1 cellular context compared by ENCODE assay signal in genomic region chr2:229921892-229922448, GRCh38.
TF ChIP-seq lines count a peak whose summit lies in the region.

Gene TRIP12, minus strand, starts transcription at chr2:229922009. Its CDS starts 41,930 bp downstream, at chr2:229880079.

TF ChIP-seq in HepG2, 621 proteins besides CTCF, POLR2A, EP300 and RAD21 (continued from another document):
- peak; percentile 46; the same call in 1 of the 2 replicates for TF ChIP-seq ATF3 (CRISPR knock-in tag; IDR thresholded peaks at IDR 0.05)
- TF ChIP-seq ISL2 (CRISPR knock-in tag; IDR thresholded peaks at IDR 0.05): no peak
- TF ChIP-seq ONECUT2 (CRISPR knock-in tag; IDR thresholded peaks at IDR 0.05): no peak; the same call in 1 of the 2 replicates
- peak; percentile 98 for TF ChIP-seq NR2C2 (CRISPR knock-in tag; IDR thresholded peaks at IDR 0.05; ENCODE audit: borderline replicate concordance)
- no peak for TF ChIP-seq GLI4 (CRISPR knock-in tag; IDR thresholded peaks at IDR 0.05; ENCODE audit: borderline replicate concordance)
- TF ChIP-seq, protein P1, sequence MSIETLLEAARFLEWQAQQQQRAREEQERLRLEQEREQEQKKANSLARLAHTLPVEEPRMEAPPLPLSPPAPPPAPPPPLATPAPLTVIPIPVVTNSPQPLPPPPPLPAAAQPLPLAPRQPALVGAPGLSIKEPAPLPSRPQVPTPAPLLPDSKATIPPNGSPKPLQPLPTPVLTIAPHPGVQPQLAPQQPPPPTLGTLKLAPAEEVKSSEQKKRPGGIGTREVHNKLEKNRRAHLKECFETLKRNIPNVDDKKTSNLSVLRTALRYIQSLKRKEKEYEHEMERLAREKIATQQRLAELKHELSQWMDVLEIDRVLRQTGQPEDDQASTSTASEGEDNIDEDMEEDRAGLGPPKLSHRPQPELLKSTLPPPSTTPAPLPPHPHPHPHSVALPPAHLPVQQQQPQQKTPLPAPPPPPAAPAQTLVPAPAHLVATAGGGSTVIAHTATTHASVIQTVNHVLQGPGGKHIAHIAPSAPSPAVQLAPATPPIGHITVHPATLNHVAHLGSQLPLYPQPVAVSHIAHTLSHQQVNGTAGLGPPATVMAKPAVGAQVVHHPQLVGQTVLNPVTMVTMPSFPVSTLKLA (IDR thresholded peaks at IDR 0.05): peak; percentile 40
- peak; percentile 47; the same call in 1 of the 2 replicates for TF ChIP-seq HNF4G (IDR thresholded peaks at IDR 0.05; ENCODE audit: borderline replicate concordance, low read depth, low read length)
- TF ChIP-seq HNF4G (CRISPR knock-in tag; IDR thresholded peaks at IDR 0.05; ENCODE audit: borderline replicate concordance, low read depth): no peak
- 0 out of 2 replicates have a peak, but pooled peaks have one; percentile 29 for TF ChIP-seq BORCS8-MEF2B (CRISPR knock-in tag; IDR thresholded peaks at IDR 0.05)
- TF ChIP-seq ZNF619 (CRISPR knock-in tag; IDR thresholded peaks at IDR 0.05): no peak
- TF ChIP-seq FOXA1 (IDR thresholded peaks at IDR 0.05): no peak
- 0 out of 2 replicates have a peak, but pooled peaks have one; percentile 2 for TF ChIP-seq FOXA1 (CRISPR knock-in tag; IDR thresholded peaks at IDR 0.05)
- TF ChIP-seq TSC22D2 (CRISPR knock-in tag; IDR thresholded peaks at IDR 0.05; ENCODE audit: borderline replicate concordance): no peak; the same call in 1 of the 2 replicates
- TF ChIP-seq, protein P2, sequence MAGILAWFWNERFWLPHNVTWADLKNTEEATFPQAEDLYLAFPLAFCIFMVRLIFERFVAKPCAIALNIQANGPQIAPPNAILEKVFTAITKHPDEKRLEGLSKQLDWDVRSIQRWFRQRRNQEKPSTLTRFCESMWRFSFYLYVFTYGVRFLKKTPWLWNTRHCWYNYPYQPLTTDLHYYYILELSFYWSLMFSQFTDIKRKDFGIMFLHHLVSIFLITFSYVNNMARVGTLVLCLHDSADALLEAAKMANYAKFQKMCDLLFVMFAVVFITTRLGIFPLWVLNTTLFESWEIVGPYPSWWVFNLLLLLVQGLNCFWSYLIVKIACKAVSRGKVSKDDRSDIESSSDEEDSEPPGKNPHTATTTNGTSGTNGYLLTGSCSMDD (CRISPR knock-in tag; IDR thresholded peaks at IDR 0.05): no peak
- TF ChIP-seq ZNF784 (CRISPR knock-in tag; IDR thresholded peaks at IDR 0.05; ENCODE audit: borderline replicate concordance): 0 out of 2 replicates have a peak, but pooled peaks have one; percentile 50
- TF ChIP-seq ATF7 (IDR thresholded peaks at IDR 0.05): no peak
- TF ChIP-seq ATF7 (CRISPR knock-in tag; IDR thresholded peaks at IDR 0.05): no peak
- peak; percentile 76; the same call in 1 of the 2 replicates for TF ChIP-seq REPIN1 (CRISPR knock-in tag; IDR thresholded peaks at IDR 0.05; ENCODE audit: borderline replicate concordance, low read depth)
- TF ChIP-seq, protein P3, sequence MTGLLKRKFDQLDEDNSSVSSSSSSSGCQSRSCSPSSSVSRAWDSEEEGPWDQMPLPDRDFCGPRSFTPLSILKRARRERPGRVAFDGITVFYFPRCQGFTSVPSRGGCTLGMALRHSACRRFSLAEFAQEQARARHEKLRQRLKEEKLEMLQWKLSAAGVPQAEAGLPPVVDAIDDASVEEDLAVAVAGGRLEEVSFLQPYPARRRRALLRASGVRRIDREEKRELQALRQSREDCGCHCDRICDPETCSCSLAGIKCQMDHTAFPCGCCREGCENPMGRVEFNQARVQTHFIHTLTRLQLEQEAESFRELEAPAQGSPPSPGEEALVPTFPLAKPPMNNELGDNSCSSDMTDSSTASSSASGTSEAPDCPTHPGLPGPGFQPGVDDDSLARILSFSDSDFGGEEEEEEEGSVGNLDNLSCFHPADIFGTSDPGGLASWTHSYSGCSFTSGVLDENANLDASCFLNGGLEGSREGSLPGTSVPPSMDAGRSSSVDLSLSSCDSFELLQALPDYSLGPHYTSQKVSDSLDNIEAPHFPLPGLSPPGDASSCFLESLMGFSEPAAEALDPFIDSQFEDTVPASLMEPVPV (CRISPR knock-in tag; IDR thresholded peaks at IDR 0.05): no peak; the same call in 1 of the 2 replicates
- TF ChIP-seq TBL1XR1 (IDR thresholded peaks at IDR 0.05; ENCODE audit: borderline replicate concordance, low read length, partially characterized antibody): no peak
- 0 out of 2 replicates have a peak, but pooled peaks have one; percentile 4 for TF ChIP-seq ZBTB42 (CRISPR knock-in tag; IDR thresholded peaks at IDR 0.05)
- peak; percentile 99 for TF ChIP-seq ASH2L (IDR thresholded peaks at IDR 0.05; ENCODE audit: insufficient read length, low read depth, low read length)
- no peak for TF ChIP-seq SIN3A (IDR thresholded peaks at IDR 0.05; ENCODE audit: borderline replicate concordance, low read depth, low read length)
- no peak; the same call in 1 of the 2 replicates for TF ChIP-seq ZNF230 (CRISPR knock-in tag; IDR thresholded peaks at IDR 0.05)
- TF ChIP-seq, protein P4, sequence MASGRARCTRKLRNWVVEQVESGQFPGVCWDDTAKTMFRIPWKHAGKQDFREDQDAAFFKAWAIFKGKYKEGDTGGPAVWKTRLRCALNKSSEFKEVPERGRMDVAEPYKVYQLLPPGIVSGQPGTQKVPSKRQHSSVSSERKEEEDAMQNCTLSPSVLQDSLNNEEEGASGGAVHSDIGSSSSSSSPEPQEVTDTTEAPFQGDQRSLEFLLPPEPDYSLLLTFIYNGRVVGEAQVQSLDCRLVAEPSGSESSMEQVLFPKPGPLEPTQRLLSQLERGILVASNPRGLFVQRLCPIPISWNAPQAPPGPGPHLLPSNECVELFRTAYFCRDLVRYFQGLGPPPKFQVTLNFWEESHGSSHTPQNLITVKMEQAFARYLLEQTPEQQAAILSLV (CRISPR knock-in tag; IDR thresholded peaks at IDR 0.05; ENCODE audit: borderline replicate concordance): peak; percentile 83; the same call in 1 of the 2 replicates
- peak; percentile 89 for TF ChIP-seq SRSF1 (optimal IDR thresholded peaks at IDR 0.05; ENCODE audit: low read depth, low read length)
- TF ChIP-seq, protein P5, sequence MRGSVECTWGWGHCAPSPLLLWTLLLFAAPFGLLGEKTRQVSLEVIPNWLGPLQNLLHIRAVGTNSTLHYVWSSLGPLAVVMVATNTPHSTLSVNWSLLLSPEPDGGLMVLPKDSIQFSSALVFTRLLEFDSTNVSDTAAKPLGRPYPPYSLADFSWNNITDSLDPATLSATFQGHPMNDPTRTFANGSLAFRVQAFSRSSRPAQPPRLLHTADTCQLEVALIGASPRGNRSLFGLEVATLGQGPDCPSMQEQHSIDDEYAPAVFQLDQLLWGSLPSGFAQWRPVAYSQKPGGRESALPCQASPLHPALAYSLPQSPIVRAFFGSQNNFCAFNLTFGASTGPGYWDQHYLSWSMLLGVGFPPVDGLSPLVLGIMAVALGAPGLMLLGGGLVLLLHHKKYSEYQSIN (CRISPR knock-in tag; IDR thresholded peaks at IDR 0.05; ENCODE audit: borderline replicate concordance): no peak
- TF ChIP-seq ZNF451 (CRISPR knock-in tag; IDR thresholded peaks at IDR 0.05): no peak
- peak; percentile 86 for TF ChIP-seq NR2F2 (IDR thresholded peaks at IDR 0.05; ENCODE audit: borderline replicate concordance, low read depth)
- TF ChIP-seq, protein P6, sequence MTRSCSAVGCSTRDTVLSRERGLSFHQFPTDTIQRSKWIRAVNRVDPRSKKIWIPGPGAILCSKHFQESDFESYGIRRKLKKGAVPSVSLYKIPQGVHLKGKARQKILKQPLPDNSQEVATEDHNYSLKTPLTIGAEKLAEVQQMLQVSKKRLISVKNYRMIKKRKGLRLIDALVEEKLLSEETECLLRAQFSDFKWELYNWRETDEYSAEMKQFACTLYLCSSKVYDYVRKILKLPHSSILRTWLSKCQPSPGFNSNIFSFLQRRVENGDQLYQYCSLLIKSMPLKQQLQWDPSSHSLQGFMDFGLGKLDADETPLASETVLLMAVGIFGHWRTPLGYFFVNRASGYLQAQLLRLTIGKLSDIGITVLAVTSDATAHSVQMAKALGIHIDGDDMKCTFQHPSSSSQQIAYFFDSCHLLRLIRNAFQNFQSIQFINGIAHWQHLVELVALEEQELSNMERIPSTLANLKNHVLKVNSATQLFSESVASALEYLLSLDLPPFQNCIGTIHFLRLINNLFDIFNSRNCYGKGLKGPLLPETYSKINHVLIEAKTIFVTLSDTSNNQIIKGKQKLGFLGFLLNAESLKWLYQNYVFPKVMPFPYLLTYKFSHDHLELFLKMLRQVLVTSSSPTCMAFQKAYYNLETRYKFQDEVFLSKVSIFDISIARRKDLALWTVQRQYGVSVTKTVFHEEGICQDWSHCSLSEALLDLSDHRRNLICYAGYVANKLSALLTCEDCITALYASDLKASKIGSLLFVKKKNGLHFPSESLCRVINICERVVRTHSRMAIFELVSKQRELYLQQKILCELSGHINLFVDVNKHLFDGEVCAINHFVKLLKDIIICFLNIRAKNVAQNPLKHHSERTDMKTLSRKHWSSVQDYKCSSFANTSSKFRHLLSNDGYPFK (CRISPR knock-in tag; IDR thresholded peaks at IDR 0.05; ENCODE audit: borderline replicate concordance): 0 out of 2 replicates have a peak, but pooled peaks have one; percentile 26
- peak; percentile 61 for TF ChIP-seq KDM3A (CRISPR knock-in tag; IDR thresholded peaks at IDR 0.05; ENCODE audit: low read depth)
- TF ChIP-seq RARG (CRISPR knock-in tag; IDR thresholded peaks at IDR 0.05; ENCODE audit: low read depth): no peak
- TF ChIP-seq ZNF501 (CRISPR knock-in tag; IDR thresholded peaks at IDR 0.05): no peak
- no peak for TF ChIP-seq ZNF766 (CRISPR knock-in tag; IDR thresholded peaks at IDR 0.05; ENCODE audit: borderline replicate concordance)
- TF ChIP-seq, protein P7, sequence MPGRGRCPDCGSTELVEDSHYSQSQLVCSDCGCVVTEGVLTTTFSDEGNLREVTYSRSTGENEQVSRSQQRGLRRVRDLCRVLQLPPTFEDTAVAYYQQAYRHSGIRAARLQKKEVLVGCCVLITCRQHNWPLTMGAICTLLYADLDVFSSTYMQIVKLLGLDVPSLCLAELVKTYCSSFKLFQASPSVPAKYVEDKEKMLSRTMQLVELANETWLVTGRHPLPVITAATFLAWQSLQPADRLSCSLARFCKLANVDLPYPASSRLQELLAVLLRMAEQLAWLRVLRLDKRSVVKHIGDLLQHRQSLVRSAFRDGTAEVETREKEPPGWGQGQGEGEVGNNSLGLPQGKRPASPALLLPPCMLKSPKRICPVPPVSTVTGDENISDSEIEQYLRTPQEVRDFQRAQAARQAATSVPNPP (CRISPR knock-in tag; IDR thresholded peaks at IDR 0.05): no peak
- TF ChIP-seq ATF6 (CRISPR knock-in tag; conservative IDR thresholded peaks at IDR 0.05): no peak
- no peak for TF ChIP-seq SAP130 (CRISPR knock-in tag; IDR thresholded peaks at IDR 0.05; ENCODE audit: low read depth)
TF ChIP-seq in HepG2: peak in this region for 284.
